1 cellular context compared by ENCODE assay signal in the genomic region with DNA sequence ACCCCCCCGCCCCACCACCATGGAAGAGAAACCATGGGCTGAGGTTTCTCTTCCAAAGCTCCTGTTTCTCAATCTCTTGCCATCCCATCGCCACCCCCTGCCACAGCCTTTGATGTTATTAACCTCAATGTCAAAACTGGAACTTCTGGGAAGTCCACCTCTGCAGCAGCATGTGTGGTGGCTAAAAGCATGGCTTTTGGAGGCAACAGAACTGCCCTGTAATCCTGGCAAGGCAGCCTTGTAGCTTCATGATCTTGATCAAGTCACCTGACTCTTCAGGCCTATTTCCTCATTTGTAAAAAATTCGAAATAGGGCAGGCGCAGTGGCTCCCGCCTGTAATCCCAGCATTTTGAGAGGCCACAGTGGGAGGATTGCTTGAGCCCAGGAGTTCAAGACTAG.
TF ChIP-seq lines count a peak whose summit lies in the region.

No MANE protein-coding gene starts in this region.

TF ChIP-seq in K562, 482 proteins besides CTCF, POLR2A, EP300 and RAD21 (continued from another document):
- TF ChIP-seq, protein P1, sequence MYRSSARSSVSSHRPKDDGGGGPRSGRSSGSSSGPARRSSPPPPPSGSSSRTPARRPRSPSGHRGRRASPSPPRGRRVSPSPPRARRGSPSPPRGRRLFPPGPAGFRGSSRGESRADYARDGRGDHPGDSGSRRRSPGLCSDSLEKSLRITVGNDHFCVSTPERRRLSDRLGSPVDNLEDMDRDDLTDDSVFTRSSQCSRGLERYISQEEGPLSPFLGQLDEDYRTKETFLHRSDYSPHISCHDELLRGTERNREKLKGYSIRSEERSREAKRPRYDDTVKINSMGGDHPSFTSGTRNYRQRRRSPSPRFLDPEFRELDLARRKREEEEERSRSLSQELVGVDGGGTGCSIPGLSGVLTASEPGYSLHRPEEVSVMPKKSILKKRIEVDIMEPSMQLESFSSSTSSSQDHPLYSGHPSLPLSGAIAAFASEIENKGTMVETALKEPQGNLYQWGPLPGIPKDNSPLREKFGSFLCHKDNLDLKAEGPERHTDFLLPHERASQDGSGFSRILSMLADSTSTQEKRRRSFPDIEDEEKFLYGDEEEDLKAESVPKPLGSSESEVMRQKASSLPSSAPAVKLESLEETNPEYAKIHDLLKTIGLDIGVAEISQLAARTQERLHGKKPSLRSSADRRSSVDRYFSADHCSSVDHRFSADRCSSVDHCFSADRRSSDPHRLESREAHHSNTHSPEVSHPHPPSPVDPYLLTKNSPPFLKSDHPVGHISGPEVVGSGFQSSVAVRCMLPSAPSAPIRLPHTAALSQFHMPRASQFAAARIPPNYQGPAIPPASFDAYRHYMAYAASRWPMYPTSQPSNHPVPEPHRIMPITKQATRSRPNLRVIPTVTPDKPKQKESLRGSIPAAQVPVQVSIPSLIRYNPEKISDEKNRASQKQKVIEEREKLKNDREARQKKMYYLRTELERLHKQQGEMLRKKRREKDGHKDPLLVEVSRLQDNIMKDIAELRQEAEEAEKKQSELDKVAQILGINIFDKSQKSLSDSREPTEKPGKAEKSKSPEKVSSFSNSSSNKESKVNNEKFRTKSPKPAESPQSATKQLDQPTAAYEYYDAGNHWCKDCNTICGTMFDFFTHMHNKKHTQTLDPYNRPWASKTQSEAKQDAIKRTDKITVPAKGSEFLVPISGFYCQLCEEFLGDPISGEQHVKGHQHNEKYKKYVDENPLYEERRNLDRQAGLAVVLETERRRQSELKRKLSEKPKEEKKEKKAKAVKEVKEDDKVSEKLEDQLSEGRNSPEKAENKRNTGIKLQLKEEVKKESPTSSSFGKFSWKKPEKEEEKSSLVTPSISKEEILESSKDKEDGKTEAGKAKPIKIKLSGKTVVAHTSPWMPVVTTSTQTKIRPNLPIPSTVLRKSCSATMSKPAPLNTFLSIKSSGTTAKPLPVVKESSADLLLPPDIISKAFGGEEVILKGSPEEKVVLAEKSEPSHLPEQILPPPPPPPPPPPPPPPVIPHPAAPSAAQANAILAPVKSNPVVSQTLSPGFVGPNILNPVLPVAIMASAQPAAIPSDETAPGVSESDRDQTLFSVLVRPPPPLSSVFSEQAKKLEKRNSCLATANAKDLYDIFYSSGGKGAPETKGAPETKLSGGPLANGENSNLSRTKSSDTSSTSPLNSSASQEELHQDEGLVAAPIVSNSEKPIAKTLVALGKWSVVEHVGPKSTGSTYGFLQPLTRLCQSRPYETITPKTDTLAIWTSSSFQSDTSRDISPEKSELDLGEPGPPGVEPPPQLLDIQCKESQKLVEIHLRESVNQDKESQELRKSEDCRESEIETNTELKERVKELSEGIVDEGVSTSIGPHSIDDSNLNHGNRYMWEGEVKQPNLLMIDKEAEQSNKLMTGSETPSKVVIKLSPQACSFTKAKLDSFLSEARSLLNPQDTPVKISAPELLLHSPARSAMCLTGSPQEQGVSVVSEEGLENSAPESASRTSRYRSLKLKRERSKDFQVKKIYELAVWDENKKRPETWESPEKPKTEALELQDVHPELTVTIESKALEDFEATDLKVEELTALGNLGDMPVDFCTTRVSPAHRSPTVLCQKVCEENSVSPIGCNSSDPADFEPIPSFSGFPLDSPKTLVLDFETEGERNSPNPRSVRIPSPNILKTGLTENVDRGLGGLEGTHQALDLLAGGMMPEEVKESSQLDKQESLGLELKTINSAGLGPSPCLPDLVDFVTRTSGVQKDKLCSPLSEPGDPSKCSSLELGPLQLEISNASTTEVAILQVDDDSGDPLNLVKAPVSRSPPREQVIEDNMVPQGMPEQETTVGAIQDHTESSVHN (IDR thresholded peaks at IDR 0.05; ENCODE audit: borderline replicate concordance in 1 of 2, low read depth in 1 of 2), result no peak
- TF ChIP-seq KLF1 (tag; IDR thresholded peaks at IDR 0.05) (no peak), CHD1 (IDR thresholded peaks at IDR 0.05; ENCODE audit: low read length) (no peak), ZNF57 (CRISPR knock-in tag; IDR thresholded peaks at IDR 0.05) (no peak), SRF (CRISPR knock-in tag; IDR thresholded peaks at IDR 0.05) (no peak), KLF6 (CRISPR knock-in tag; IDR thresholded peaks at IDR 0.05; ENCODE audit: borderline replicate concordance) (no peak), GATAD2A (IDR thresholded peaks at IDR 0.05) (no peak), PHB (CRISPR knock-in tag; IDR thresholded peaks at IDR 0.05) (no peak)
- TF ChIP-seq, protein P2, sequence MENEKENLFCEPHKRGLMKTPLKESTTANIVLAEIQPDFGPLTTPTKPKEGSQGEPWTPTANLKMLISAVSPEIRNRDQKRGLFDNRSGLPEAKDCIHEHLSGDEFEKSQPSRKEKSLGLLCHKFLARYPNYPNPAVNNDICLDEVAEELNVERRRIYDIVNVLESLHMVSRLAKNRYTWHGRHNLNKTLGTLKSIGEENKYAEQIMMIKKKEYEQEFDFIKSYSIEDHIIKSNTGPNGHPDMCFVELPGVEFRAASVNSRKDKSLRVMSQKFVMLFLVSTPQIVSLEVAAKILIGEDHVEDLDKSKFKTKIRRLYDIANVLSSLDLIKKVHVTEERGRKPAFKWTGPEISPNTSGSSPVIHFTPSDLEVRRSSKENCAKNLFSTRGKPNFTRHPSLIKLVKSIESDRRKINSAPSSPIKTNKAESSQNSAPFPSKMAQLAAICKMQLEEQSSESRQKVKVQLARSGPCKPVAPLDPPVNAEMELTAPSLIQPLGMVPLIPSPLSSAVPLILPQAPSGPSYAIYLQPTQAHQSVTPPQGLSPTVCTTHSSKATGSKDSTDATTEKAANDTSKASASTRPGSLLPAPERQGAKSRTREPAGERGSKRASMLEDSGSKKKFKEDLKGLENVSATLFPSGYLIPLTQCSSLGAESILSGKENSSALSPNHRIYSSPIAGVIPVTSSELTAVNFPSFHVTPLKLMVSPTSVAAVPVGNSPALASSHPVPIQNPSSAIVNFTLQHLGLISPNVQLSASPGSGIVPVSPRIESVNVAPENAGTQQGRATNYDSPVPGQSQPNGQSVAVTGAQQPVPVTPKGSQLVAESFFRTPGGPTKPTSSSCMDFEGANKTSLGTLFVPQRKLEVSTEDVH (IDR thresholded peaks at IDR 0.05; ENCODE audit: low read depth, partially characterized antibody), result no peak
